ENCODE assay signal across 8 cellular contexts in genomic region chr6:41200901-41201783, GRCh38. TPM values are rescaled to one million over a fixed set of nuclear protein-coding genes. Genes with fewer than 3 reads are reported as not detected.
DNase-seq lines count a peak whose midpoint lies in the region; ATAC-seq and TF ChIP-seq lines count a peak whose summit lies in the region.

A gene with protein sequence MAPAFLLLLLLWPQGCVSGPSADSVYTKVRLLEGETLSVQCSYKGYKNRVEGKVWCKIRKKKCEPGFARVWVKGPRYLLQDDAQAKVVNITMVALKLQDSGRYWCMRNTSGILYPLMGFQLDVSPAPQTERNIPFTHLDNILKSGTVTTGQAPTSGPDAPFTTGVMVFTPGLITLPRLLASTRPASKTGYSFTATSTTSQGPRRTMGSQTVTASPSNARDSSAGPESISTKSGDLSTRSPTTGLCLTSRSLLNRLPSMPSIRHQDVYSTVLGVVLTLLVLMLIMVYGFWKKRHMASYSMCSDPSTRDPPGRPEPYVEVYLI (minus strand): TSS chr6:41201149. CDS start chr6:41201008, 141 bp downstream.

- peak within 1 kb of the TSS; percentile 94 to 98 (median 97) for H3K27ac Mint-ChIP-seq in CD4-positive, alpha-beta memory T cell
- peak within 1 kb of the TSS; percentile 94 for H3K27ac Mint-ChIP-seq in activated CD4-positive, alpha-beta T cell treated with anti-CD3 and anti-CD28 coated beads, Interleukin-2, amount 10 ng/mL, durations not matched to agents 24 days and 14 days
- no peak within 1 kb of the TSS for H3K27ac Mint-ChIP-seq in HFFc6

- no peaks in the 10 kb centered on the region for H3K27me3 Mint-ChIP-seq in CD4-positive, alpha-beta memory T cell
- peaks cover 2% of the 10 kb centered on the region for H3K27me3 Mint-ChIP-seq in activated CD4-positive, alpha-beta T cell treated with anti-CD3 and anti-CD28 coated beads, Interleukin-2, amount 10 ng/mL, durations not matched to agents 24 days and 14 days
- H3K27me3 Mint-ChIP-seq in HFFc6 (ENCODE audit: insufficient read depth) = peaks cover 33% of the 10 kb centered on the region

- H3K9me3 ChIP-seq in CD4-positive, alpha-beta memory T cell (ENCODE audit: control insufficient read depth in 1 of 2, low read length in 2 of 2) = no peaks in the 10 kb centered on the region

- H3K4me1 ChIP-seq in CD4-positive, alpha-beta memory T cell (ENCODE audit: insufficient read depth, low read length) = peaks cover 61% of the 10 kb centered on the region

- ATAC-seq in HG02678 (IDR thresholded peaks at IDR 0.05; ENCODE audit: unreplicated experiment) (peak; percentile 44), left lobe of liver (no peak), GM21367 (IDR thresholded peaks at IDR 0.05; ENCODE audit: unreplicated experiment) (no peak)

- H3K4me3 Mint-ChIP-seq in CD4-positive, alpha-beta memory T cell = peak within 1 kb of the TSS; percentile 68 to 86 (median 78)
- H3K4me3 Mint-ChIP-seq in activated CD4-positive, alpha-beta T cell treated with anti-CD3 and anti-CD28 coated beads, Interleukin-2, amount 10 ng/mL, durations not matched to agents 24 days and 14 days = peak within 1 kb of the TSS; percentile 80
- no peak within 1 kb of the TSS for H3K4me3 Mint-ChIP-seq in HFFc6

- H3K4me1 Mint-ChIP-seq in CD4-positive, alpha-beta memory T cell = peaks cover 52 to 89% (median 64%) of the 10 kb centered on the region in 4 donors
- H3K4me1 Mint-ChIP-seq in activated CD4-positive, alpha-beta T cell treated with anti-CD3 and anti-CD28 coated beads, Interleukin-2, amount 10 ng/mL, durations not matched to agents 24 days and 14 days = peaks cover 49% of the 10 kb centered on the region
- no peaks in the 10 kb centered on the region for H3K4me1 Mint-ChIP-seq in HFFc6 (ENCODE audit: low read depth)

- DNase-seq in CD4-positive, alpha-beta memory T cell = no peak
- DNase-seq in activated CD4-positive, alpha-beta T cell treated with anti-CD3 and anti-CD28 coated beads, Interleukin-2, amount 10 ng/mL, durations not matched to agents 24 days and 14 days = peak; percentile 82
- DNase-seq in left lobe of liver (ENCODE audit: low spot score) (peak; percentile 47), SW 1271 (lab: John Stamatoyannopoulos, UW) (no peak), HFFc6 (no peak), amygdala (lab: John Stamatoyannopoulos, UW) (no peak)

- peak within 1 kb of the TSS; percentile 78 for H3K27ac ChIP-seq in CD4-positive, alpha-beta memory T cell (ENCODE audit: low read depth, low read length)

- TF ChIP-seq CTCF in HFFc6 (IDR thresholded peaks at IDR 0.05) = no peak

- no peaks in the 10 kb centered on the region for H3K27me3 ChIP-seq in CD4-positive, alpha-beta memory T cell (ENCODE audit: insufficient read depth, low read length)

- no peaks in the 10 kb centered on the region for H3K36me3 ChIP-seq in CD4-positive, alpha-beta memory T cell (ENCODE audit: insufficient read depth, low read length)

- peaks cover 2 to 11% of the 10 kb centered on the region in 2 donors for H3K36me3 Mint-ChIP-seq in CD4-positive, alpha-beta memory T cell
- peaks cover 18% of the 10 kb centered on the region for H3K36me3 Mint-ChIP-seq in activated CD4-positive, alpha-beta T cell treated with anti-CD3 and anti-CD28 coated beads, Interleukin-2, amount 10 ng/mL, durations not matched to agents 24 days and 14 days (ENCODE audit: low read depth)
- no peaks in the 10 kb centered on the region for H3K36me3 Mint-ChIP-seq in HFFc6 (ENCODE audit: low read depth)

- POLR2A ChIA-PET in CD4-positive, alpha-beta memory T cell (lab: Charles Lee; ENCODE audit: partially characterized antibody) = interaction anchor here (0.8 to 1.8 kb wide), 5 partner anchors 18 to 145 kb away, joined by 3 to 15 read pairs (median 7); partner anchors contain the start of genes NFYA and OARD1

- CTCF ChIA-PET in CD4-positive, alpha-beta memory T cell (lab: Charles Lee; ENCODE audit: partially characterized antibody) = interaction anchor here (0.8 to 3.2 kb wide), 10 partner anchors 9 to 162 kb away, joined by 3 to 18 read pairs (median 4); partner anchors contain the start of genes NFYA, OARD1 and UNC5CL

- intact Hi-C loops in CD4-positive, alpha-beta memory T cell (cut with micrococcal nuclease) = loop anchor here (1.0 to 2.0 kb wide), 2 partner anchors 98 to 129 kb away; partner anchors contain the start of genes NFYA and OARD1
- intact Hi-C loops in activated CD4-positive, alpha-beta T cell treated with anti-CD3 and anti-CD28 coated beads, Interleukin-2, amount 10 ng/mL, durations not matched to agents 24 days and 14 days (cut with micrococcal nuclease) = loop anchor here (1.0 to 5.0 kb wide), 2 partner anchors 116 to 129 kb away; partner anchors contain the start of genes NFYA and OARD1

- peaks cover 0 to 3% (median 0%) of the 10 kb centered on the region in 8 donors for H3K9me3 Mint-ChIP-seq in CD4-positive, alpha-beta memory T cell
- peaks cover 5% of the 10 kb centered on the region for H3K9me3 Mint-ChIP-seq in activated CD4-positive, alpha-beta T cell treated with anti-CD3 and anti-CD28 coated beads, Interleukin-2, amount 10 ng/mL, durations not matched to agents 24 days and 14 days
- H3K9me3 Mint-ChIP-seq in HFFc6 = no peaks in the 10 kb centered on the region

- H3K4me3 ChIP-seq in CD4-positive, alpha-beta memory T cell (ENCODE audit: low read length in 2 of 2) = peak within 1 kb of the TSS; percentile 5 to 37

RNA-seq across cellular contexts. Expression of the gene that starts here (rescaled TPM):
- under 1 TPM; 0.35 to 0.39 TPM for total RNA-seq in CD4-positive, alpha-beta memory T cell
- 1 to 10 TPM; 1.6 to 4.8 TPM for polyA plus RNA-seq in CD4-positive, alpha-beta memory T cell
- total RNA-seq in activated CD4-positive, alpha-beta T cell treated with anti-CD3 and anti-CD28 coated beads, Interleukin-2, amount 10 ng/mL, durations not matched to agents 24 days and 14 days = 3.5 TPM in 2 replicates
- total RNA-seq in left lobe of liver = 0.08 TPM
- not detected for total RNA-seq in HFFc6 (2021; fragmentation: NEBNext Ultra II Directional; extraction: Animal tissue kit (Norgen Biotek cat#: 25700))

Comparison
In these comparisons a context has a peak if more than half of its experiments do, and no peak if none do; other contexts are left out.
1. Peak in DNase-seq in left lobe of liver; RNA of the gene not detected or under 1 TPM.